ENCODE assay signal across 28 cellular contexts in the genomic region with DNA sequence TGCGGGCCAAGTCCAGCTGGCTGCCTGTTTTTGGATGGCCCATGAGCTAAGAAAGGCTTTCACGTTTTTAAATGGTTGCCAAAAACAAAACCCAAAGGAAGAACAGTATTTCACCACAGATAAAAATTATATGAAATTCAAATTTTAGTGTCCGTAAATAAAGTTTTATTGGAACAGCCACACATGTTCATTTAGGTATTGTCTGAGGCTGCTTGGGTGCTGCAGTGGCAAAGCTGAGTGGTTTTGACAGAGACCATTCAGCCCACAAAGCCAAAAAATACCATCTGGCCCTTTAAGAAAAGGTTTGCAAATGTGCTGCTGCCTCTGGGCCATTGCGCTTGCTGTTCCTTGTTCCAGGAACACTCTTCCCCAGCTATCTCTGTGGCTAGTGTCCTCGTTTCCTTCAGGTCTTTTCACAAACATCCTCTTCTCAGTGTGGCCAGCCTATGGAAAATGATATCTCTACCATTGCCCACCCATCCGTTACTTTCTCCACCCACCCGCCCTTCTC.
"Had no signal": no experiment of that assay in that cellular context is flagged by ENCODE, and none has a peak within 500 bp of the region (broad histone marks: within the 10 kb centered on the region; RNA-seq: fewer than 3 reads in every experiment).

No MANE protein-coding gene starts in this region.

- H3K27me3 Mint-ChIP-seq: stimulated activated naive CD8-positive, alpha-beta T cell treated with anti-CD3 and anti-CD28 coated beads, Interleukin-15, amount 100 ng/mL, for 72 hours; stimulated activated naive CD8-positive, alpha-beta T cell treated with anti-CD3 and anti-CD28 coated beads, Interleukin-15, Interleukin-2, amounts not matched to agents 100 ng/mL and 50 ng/mL, for 24 hours had no signal

- H3K4me3 ChIP-seq: stomach, suprapubic skin, testis, thoracic aorta, thyroid gland, tibial artery, tibial nerve, transverse colon, upper lobe of left lung, upper lobe of right lung, uterus, vagina had no signal

- H3K4me1 ChIP-seq: uterus had no signal

- H3K4me1 Mint-ChIP-seq: stimulated activated effector memory CD8-positive, alpha-beta T cell treated with anti-CD3 and anti-CD28 coated beads, Interleukin-12 subunit alpha, Interleukin-12 subunit beta, amount 100 ng/mL, for 72 hours; stimulated activated memory B cell treated with anti-CD40 and anti-IgM and Interleukin-4, amounts not matched to agents 10 μg/mL and 1 μg/mL and 100 μg/mL, for 72 hours; stimulated activated naive CD8-positive, alpha-beta T cell treated with anti-CD3 and anti-CD28 coated beads, Interleukin-15, amount 100 ng/mL, for 72 hours had no signal

- H3K27me3 ChIP-seq: stomach, suprapubic skin, testis, thyroid gland, tibial nerve, transverse colon, upper lobe of left lung, upper lobe of right lung, uterus, vagina had no signal

- H3K9me3 ChIP-seq: stomach, suprapubic skin, testis, thoracic aorta, thyroid gland, tibial artery, tibial nerve, transverse colon, upper lobe of left lung, upper lobe of right lung, uterus, vagina had no signal

- H3K27ac Mint-ChIP-seq: stimulated activated effector memory CD8-positive, alpha-beta T cell treated with anti-CD3 and anti-CD28 coated beads, Interleukin-12 subunit alpha, Interleukin-12 subunit beta, amount 100 ng/mL, for 72 hours; stimulated activated memory B cell treated with anti-CD40 and anti-IgM and Interleukin-4, amounts not matched to agents 10 μg/mL and 1 μg/mL and 100 μg/mL, for 72 hours; stimulated activated naive B cell treated with anti-CD40 and anti-IgM and Interleukin-4, amounts not matched to agents 10 μg/mL and 1 μg/mL and 100 μg/mL, for 72 hours; stimulated activated naive CD8-positive, alpha-beta T cell treated with anti-CD3 and anti-CD28 coated beads, Interleukin-15, amount 100 ng/mL, for 72 hours; type B pancreatic cell had no signal

- H3K4me3 Mint-ChIP-seq: stimulated activated effector memory CD8-positive, alpha-beta T cell treated with anti-CD3 and anti-CD28 coated beads, Interleukin-12 subunit alpha, Interleukin-12 subunit beta, amount 100 ng/mL, for 72 hours; stimulated activated memory B cell treated with anti-CD40 and anti-IgM and Interleukin-4, amounts not matched to agents 10 μg/mL and 1 μg/mL and 100 μg/mL, for 72 hours; stimulated activated naive B cell treated with anti-CD40 and anti-IgM and Interleukin-4, amounts not matched to agents 10 μg/mL and 1 μg/mL and 100 μg/mL, for 72 hours; stimulated activated naive CD8-positive, alpha-beta T cell treated with anti-CD3 and anti-CD28 coated beads, Interleukin-15, amount 100 ng/mL, for 72 hours; stimulated activated naive CD8-positive, alpha-beta T cell treated with anti-CD3 and anti-CD28 coated beads, Interleukin-15, Interleukin-2, amounts not matched to agents 100 ng/mL and 50 ng/mL, for 24 hours; type B pancreatic cell had no signal

- ATAC-seq: stimulated activated effector memory CD8-positive, alpha-beta T cell treated with anti-CD3 and anti-CD28 coated beads, Interleukin-12 subunit alpha, Interleukin-12 subunit beta, amount 100 ng/mL, for 72 hours; stimulated activated memory B cell treated with anti-CD40 and anti-IgM and Interleukin-4, amounts not matched to agents 10 μg/mL and 1 μg/mL and 100 μg/mL, for 72 hours; stimulated activated naive B cell treated with anti-CD40 and anti-IgM and Interleukin-4, amounts not matched to agents 10 μg/mL and 1 μg/mL and 100 μg/mL, for 72 hours; stimulated activated naive CD8-positive, alpha-beta T cell treated with anti-CD3 and anti-CD28 coated beads, Interleukin-15, amount 100 ng/mL, for 72 hours; stimulated activated naive CD8-positive, alpha-beta T cell treated with anti-CD3 and anti-CD28 coated beads, Interleukin-15, Interleukin-2, amounts not matched to agents 100 U/mL and 50 U/mL, for 24 hours; upper lobe of right lung had no signal

- DNase-seq: stimulated activated CD4-positive, alpha-beta T cell treated with anti-CD3 and anti-CD28 coated beads, Interleukin-2, amount 100 ng/mL, for 48 hours; stimulated activated CD4-positive, alpha-beta T cell treated with anti-CD3 and anti-CD28 coated beads, Interleukin-4, amount 100 ng/mL, for 1 hour; stimulated activated CD4-positive, alpha-beta T cell treated with anti-CD3 and anti-CD28 coated beads, Interleukin-4, amount 100 ng/mL, for 24 hours; stimulated activated CD4-positive, alpha-beta T cell treated with anti-CD3 and anti-CD28 coated beads, Interleukin-4, amount 100 ng/mL, for 4 hours; stimulated activated CD8-positive, alpha-beta memory T cell treated with anti-CD3 and anti-CD28 coated beads, Interleukin-4, amount 100 ng/mL, for 48 hours; stimulated activated naive B cell treated with anti-CD40 and anti-IgM and Interleukin-4, amounts not matched to agents 10 μg/mL and 1 μg/mL and 100 μg/mL, for 72 hours; stimulated activated naive CD4-positive, alpha-beta T cell; stimulated activated naive CD4-positive, alpha-beta T cell treated with Interleukin-2 at 50 U/mL for 16 hours; stimulated activated naive CD8-positive, alpha-beta T cell treated with anti-CD3 and anti-CD28 coated beads, Interleukin-15, amount 100 ng/mL, for 72 hours; stimulated activated naive CD8-positive, alpha-beta T cell treated with anti-CD3 and anti-CD28 coated beads, Interleukin-15, Interleukin-2, amounts not matched to agents 100 U/mL and 50 U/mL, for 24 hours; stomach; substantia nigra; testis; thyroid gland; tibial artery; transverse colon; trophoblast cell; upper lobe of left lung; upper lobe of right lung; uterus had no signal

- H3K36me3 ChIP-seq: stomach, suprapubic skin, thoracic aorta, thyroid gland, tibial artery, tibial nerve, transverse colon, upper lobe of left lung, upper lobe of right lung, uterus, vagina had no signal

- H3K9me3 Mint-ChIP-seq: stimulated activated effector memory CD8-positive, alpha-beta T cell treated with anti-CD3 and anti-CD28 coated beads, Interleukin-12 subunit alpha, Interleukin-12 subunit beta, amount 100 ng/mL, for 72 hours; stimulated activated naive CD8-positive, alpha-beta T cell treated with anti-CD3 and anti-CD28 coated beads, Interleukin-15, Interleukin-2, amounts not matched to agents 100 ng/mL and 50 ng/mL, for 24 hours had no signal

- H3K36me3 Mint-ChIP-seq: stimulated activated effector memory CD8-positive, alpha-beta T cell treated with anti-CD3 and anti-CD28 coated beads, Interleukin-12 subunit alpha, Interleukin-12 subunit beta, amount 100 ng/mL, for 72 hours; stimulated activated memory B cell treated with anti-CD40 and anti-IgM and Interleukin-4, amounts not matched to agents 10 μg/mL and 1 μg/mL and 100 μg/mL, for 72 hours; stimulated activated naive B cell treated with anti-CD40 and anti-IgM and Interleukin-4, amounts not matched to agents 10 μg/mL and 1 μg/mL and 100 μg/mL, for 72 hours; type B pancreatic cell had no signal

- H3K27ac ChIP-seq: stomach, suprapubic skin, testis, thoracic aorta, thyroid gland, tibial artery, tibial nerve, transverse colon, upper lobe of left lung, upper lobe of right lung, uterus, vagina had no signal
